ENCODE assay signal across 8 cellular contexts in the genomic region with DNA sequence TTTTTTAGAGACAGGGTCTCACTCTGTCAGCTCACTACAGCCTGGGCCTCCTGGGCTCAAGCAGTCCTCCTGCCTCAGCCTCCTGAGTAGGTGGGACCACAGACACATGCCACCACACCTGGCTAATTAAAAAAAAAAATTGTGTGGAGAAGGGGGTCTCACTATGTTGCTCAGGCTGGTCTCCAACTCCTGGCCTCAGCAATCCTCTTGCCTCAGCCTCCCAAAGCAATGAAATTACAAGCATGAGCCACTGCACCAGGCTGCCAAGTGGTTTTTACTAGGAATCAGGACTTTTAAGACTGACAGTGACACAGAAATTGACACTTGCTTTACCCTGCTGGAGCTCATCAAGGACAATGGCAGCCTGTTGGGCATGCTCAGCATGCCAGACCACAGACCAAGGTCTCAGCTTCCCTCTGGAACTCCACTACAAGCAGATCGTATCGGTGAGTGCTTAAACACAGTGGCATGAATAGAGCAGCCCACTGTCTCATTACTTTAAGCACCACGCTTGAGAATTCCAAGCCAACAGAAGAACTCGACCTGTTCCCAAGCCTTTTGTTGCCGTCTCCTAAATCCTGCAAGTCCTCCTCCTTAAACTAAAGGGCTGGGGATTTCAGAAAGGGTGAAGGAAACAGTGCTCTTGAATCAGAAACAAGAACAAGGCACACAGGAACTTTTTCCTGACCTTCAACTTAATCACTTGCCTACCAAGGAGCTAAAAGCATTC. TPM values are rescaled to one million over a fixed set of nuclear protein-coding genes. Genes with fewer than 3 reads are reported as not detected.
DNase-seq lines count a peak whose midpoint lies in the region; ATAC-seq and TF ChIP-seq lines count a peak whose summit lies in the region.

No MANE protein-coding gene starts in this region.

- 25 to 60% (median 40%) methylated on average over 5 of the region's 5 CpGs for WGBS in psoas muscle, 3 donors

- ATAC-seq in GM21390 (IDR thresholded peaks at IDR 0.05; ENCODE audit: unreplicated experiment) (peak; percentile 20), psoas muscle (peak in 3 of 4 donors; percentile 34 to 48 (median 45))

- H3K27ac ChIP-seq in HUES6 (ENCODE audit: low read depth, low read length): peak overlapping the region; percentile 65
- H3K27ac ChIP-seq in colonic mucosa: no peak overlapping the region
- H3K27ac ChIP-seq in psoas muscle: no peak overlapping the region
- H3K27ac ChIP-seq in uterus: no peak overlapping the region

- intact Hi-C loops in colonic mucosa (cut with DNase I): loop anchor here (2.0 to 10.0 kb wide), 2 partner anchors 366 to 546 kb away; no protein-coding TSS in a partner anchor
- intact Hi-C loops in psoas muscle (cut with DNase I): loop anchor here (5.0 to 10.0 kb wide), 2 partner anchors 368 to 376 kb away; no protein-coding TSS in a partner anchor
- intact Hi-C loops in uterus (cut with DNase I; ENCODE audit: low total_unique reads): no loop called here

- TF ChIP-seq POLR2A in uterus (IDR thresholded peaks at IDR 0.05): no peak

- H3K4me1 ChIP-seq in HUES6 (ENCODE audit: control insufficient read depth, insufficient read depth, low read length) (peaks cover 9% of the 10 kb centered on the region), colonic mucosa (no peaks in the 10 kb centered on the region), psoas muscle (no peaks in the 10 kb centered on the region), uterus (no peaks in the 10 kb centered on the region)

- peak overlapping the region; percentile 41 for H3K9ac ChIP-seq in HUES6 (ENCODE audit: low read length)
- H3K9ac ChIP-seq in colonic mucosa (ENCODE audit: low read depth in 2 of 2, low read length in 2 of 2): peak overlapping the region; percentile 1 to 43

- H3K36me3 ChIP-seq in HUES6 (ENCODE audit: control insufficient read depth, insufficient read depth, low read length) (no peaks in the 10 kb centered on the region), colonic mucosa (no peaks in the 10 kb centered on the region), psoas muscle (ENCODE audit: insufficient read depth in 1 of 2, low read depth in 1 of 2) (no peaks in the 10 kb centered on the region), uterus (no peaks in the 10 kb centered on the region)

- H3K27me3 ChIP-seq in HUES6 (ENCODE audit: control insufficient read depth, insufficient read depth, low read length) (no peaks in the 10 kb centered on the region), colonic mucosa (no peaks in the 10 kb centered on the region), psoas muscle (ENCODE audit: insufficient read depth in 3 of 3, low read length in 2 of 3) (no peaks in the 10 kb centered on the region), uterus (no peaks in the 10 kb centered on the region)

- H3K4me3 ChIP-seq in HUES6 (ENCODE audit: low read depth, low read length) (peak overlapping the region; percentile 40), colonic mucosa (no peak overlapping the region), psoas muscle (no peak overlapping the region), uterus (no peak overlapping the region)

- H3K9me3 ChIP-seq in HUES6 (ENCODE audit: control insufficient read depth, insufficient read depth, low read depth, low read length) (no peaks in the 10 kb centered on the region), colonic mucosa (no peaks in the 10 kb centered on the region), psoas muscle (no peaks in the 10 kb centered on the region), uterus (no peaks in the 10 kb centered on the region)

- DNase-seq in colonic mucosa (no peak), psoas muscle (no peak), GM03348 (ENCODE audit: low spot score) (no peak), uterus (no peak), DMS153 (lab: John Stamatoyannopoulos, UW) (no peak), NCI-H128 (lab: John Stamatoyannopoulos, UW; ENCODE audit: unreplicated experiment) (no peak)

- TF ChIP-seq CTCF in colonic mucosa (IDR thresholded peaks at IDR 0.05) (no peak), psoas muscle (IDR thresholded peaks at IDR 0.05) (no peak), uterus (IDR thresholded peaks at IDR 0.05) (no peak)

RNA-seq across cellular contexts. Expression of gene EOMES, which starts 41.4 kb away (rescaled TPM):
- under 1 TPM in 1 of 2 donors, not detected in 1; 0.20 TPM for total RNA-seq in colonic mucosa
- total RNA-seq in psoas muscle: under 1 TPM in 3 of 4 donors, not detected in 1; 0.07 to 0.15 (median 0.09) TPM
- under 1 TPM in 2 of 3 donors, not detected in 1; 0.01 to 0.03 TPM for polyA plus RNA-seq in psoas muscle
- total RNA-seq in uterus: under 1 TPM in 2 of 4 donors, not detected in 2; 0.62 to 0.82 TPM
